Comparison of ENCODE assay signal across 13 cellular contexts in the genomic region with DNA sequence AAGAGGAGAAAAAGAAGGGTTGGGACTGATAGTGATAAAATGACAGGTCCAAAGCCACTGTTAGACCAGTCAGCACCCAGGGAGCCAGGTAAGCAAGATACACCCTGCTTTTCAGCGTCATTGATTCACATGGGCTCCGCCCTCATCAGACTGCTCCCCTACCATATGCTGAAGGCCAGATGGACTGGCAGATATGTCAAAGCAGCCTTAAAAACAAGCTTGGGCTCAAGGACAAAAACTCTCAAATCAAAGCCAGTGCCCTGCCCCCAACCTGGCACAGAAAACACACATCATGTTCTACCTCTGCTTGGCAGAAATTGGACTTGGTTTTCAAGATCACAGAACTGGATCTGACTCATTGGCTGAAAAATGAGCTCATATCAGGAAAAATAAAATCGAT. TPM values are rescaled to one million over a fixed set of nuclear protein-coding genes. Genes with fewer than 3 reads are reported as not detected.
DNase-seq lines count a peak whose midpoint lies in the region; ATAC-seq and TF ChIP-seq lines count a peak whose summit lies in the region.
"Had no signal": no experiment of that assay in that cellular context is flagged by ENCODE, and none has a peak within 500 bp of the region (broad histone marks: within the 10 kb centered on the region; RNA-seq: fewer than 3 reads in every experiment).

No MANE protein-coding gene starts in this region.

- peak overlapping the region; percentile 49 to 72 for H3K27ac ChIP-seq in esophagus (ENCODE audit: low read depth in 2 of 2, low read length in 1 of 2)
- H3K27ac ChIP-seq: KMS-11 had no signal

- no peaks in the 10 kb centered on the region for H3K27me3 ChIP-seq in esophagus (ENCODE audit: control insufficient read depth in 1 of 2, insufficient read depth in 2 of 2, low read length in 2 of 2)
- H3K27me3 ChIP-seq in BE2C = no peaks in the 10 kb centered on the region

- peaks cover 2 to 4% of the 10 kb centered on the region in 2 donors for H3K4me1 ChIP-seq in esophagus (ENCODE audit: control insufficient read depth in 2 of 2, insufficient read depth in 2 of 2, low read length in 1 of 2)
- H3K4me1 ChIP-seq in BE2C = no peaks in the 10 kb centered on the region

- TF ChIP-seq CTCF in BE2C (IDR thresholded peaks at IDR 0.05; ENCODE audit: low read depth, low read length) = no peak

- H3K36me3 Mint-ChIP-seq in T-cell = peaks cover 66% of the 10 kb centered on the region

- no peaks in the 10 kb centered on the region for H3K9me3 Mint-ChIP-seq in T-cell

- in situ Hi-C loops in G401 (cut with HindIII; ENCODE audit: low sequenced_read_pairs) = no loop called here

- H3K27me3 Mint-ChIP-seq in T-cell = no peaks in the 10 kb centered on the region

- CTCF ChIA-PET in T-cell (lab: Charles Lee) = interaction anchor here (0.6 to 1.1 kb wide), 8 partner anchors 18 to 1419 kb away, joined by 3 to 9 read pairs (median 4); a partner anchor contains a TSS

- peaks cover 0 to 3% of the 10 kb centered on the region in 2 donors for H3K36me3 ChIP-seq in esophagus (ENCODE audit: control insufficient read depth in 2 of 2, insufficient read depth in 2 of 2, low read length in 1 of 2)
- H3K36me3 ChIP-seq in BE2C = no peaks in the 10 kb centered on the region

- H3K9me3 ChIP-seq in esophagus (ENCODE audit: control insufficient read depth in 2 of 2, insufficient read depth in 1 of 2, low read depth in 1 of 2, low read length in 1 of 2) (no peaks in the 10 kb centered on the region), BE2C (no peaks in the 10 kb centered on the region)

- peaks cover 74 to 90% (median 83%) of the 10 kb centered on the region in 3 donors for H3K4me1 Mint-ChIP-seq in T-cell

- 42 to 51% methylated on average over 3 of the region's 3 CpGs for WGBS in esophagus, 2 donors

- DNase-seq in G401 (ENCODE audit: low spot score) (peak; percentile 97), T-cell (no peak), renal cortical epithelial cell (ENCODE audit: low read depth) (peak; percentile 27), NOMO-1 (lab: John Stamatoyannopoulos, UW; ENCODE audit: unreplicated experiment in 2 of 2) (no peak), GOT3 (lab: John Stamatoyannopoulos, UW) (no peak), BE2C (no peak)
- DNase-seq: NCI-H1417 treated with DMSO at 0.1 percent for 48 hours, NCI-H774, RPMI8226 had no signal

- H3K4me3 ChIP-seq in esophagus (ENCODE audit: low read depth in 1 of 2, low read length in 2 of 2) (no peak overlapping the region), BE2C (ENCODE audit: low read depth, low read length) (no peak overlapping the region)

- peak overlapping the region; percentile 50 to 71 for H3K27ac Mint-ChIP-seq in T-cell

- POLR2A ChIA-PET in T-cell (lab: Charles Lee) = interaction anchor here (0.6 to 0.7 kb wide), 7 partner anchors 21 to 358 kb away, joined by 3 to 8 read pairs (median 6); no protein-coding TSS in a partner anchor

- H3K4me3 Mint-ChIP-seq in T-cell = no peak overlapping the region

- no peak for ATAC-seq in T-cell (replicated peaks in 1 of 4)
- no peak for ATAC-seq in GM21423 (IDR thresholded peaks at IDR 0.05; ENCODE audit: unreplicated experiment)
- ATAC-seq: HCT116 had no signal

RNA-seq across cellular contexts. Expression of a gene that starts 33.4 kb away (rescaled TPM):
- 5.1 and 5.6 TPM in 2 replicates for total RNA-seq in G401 (2014; rRNA removed; shearing (Covaris generic))
- total RNA-seq in T-cell (10 to 100 TPM; 25.0 to 66.7 (median 41.7) TPM), renal cortical epithelial cell (7.7 and 12.9 TPM in 2 replicates)
- 10 to 100 TPM in 1 of 2 donors, 1 to 10 TPM in 1; 8.6 to 13.6 TPM for polyA plus RNA-seq in esophagus
- polyA plus RNA-seq in BE2C (2012; ENCODE audit: insufficient read depth, insufficient read length, low read depth) = 7.5 TPM

Comparison
In these comparisons a context has a peak if more than half of its experiments do, and no peak if none do; other contexts are left out.
1. DNase-seq: peak in G401 (single experiment) and renal cortical epithelial cell (single experiment); none in T-cell (0 of 34), NOMO-1 (0 of 2), GOT3 (single experiment) and BE2C (single experiment).